ENCODE assay signal across 9 cellular contexts in the genomic region with DNA sequence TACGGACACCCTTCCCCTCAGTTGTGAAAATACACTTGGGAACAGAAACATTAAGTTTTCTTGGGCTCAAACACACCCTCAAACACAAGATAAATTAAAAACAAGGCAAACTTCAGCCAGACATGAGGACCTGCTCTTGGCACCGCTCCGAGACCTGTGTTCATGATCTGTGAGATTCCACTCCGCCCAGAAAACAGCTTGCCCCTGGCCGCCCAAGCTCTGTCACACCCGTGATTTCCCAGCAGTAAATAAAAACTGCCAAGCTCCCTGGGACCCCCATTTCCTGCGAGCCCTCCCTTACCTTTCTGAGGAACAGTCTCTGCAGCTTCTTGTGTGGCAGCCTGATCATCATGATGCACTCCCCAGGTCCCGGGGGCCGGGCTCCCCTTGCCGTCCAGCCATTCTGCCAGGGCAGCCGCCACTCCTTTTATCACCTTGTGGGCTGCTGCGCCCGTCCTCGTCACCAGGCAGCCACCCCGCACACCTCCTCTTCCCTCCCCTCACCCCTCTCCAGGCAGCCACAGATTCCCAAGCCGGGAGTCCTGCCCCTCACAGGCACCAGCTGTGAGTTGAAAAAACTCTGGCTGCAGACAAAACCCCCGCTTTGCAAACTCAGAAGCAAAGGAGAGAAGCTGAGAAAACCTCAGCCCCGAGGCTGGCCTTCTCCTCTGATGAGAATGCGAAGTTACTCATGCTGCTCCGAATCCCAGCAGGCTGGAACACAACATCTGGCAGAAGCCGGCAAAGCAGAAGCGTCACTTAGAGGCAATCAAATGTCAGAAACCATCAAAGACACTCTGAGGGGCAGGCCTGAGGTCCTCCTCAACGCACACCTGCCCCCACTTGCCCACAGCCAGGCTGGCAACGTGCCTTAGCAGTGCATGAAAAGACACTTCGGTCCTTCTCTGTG.
DNase-seq lines count a peak whose midpoint lies in the region; ATAC-seq, FAIRE-seq and TF ChIP-seq lines count a peak whose summit lies in the region.
"Had no signal": no experiment of that assay in that cellular context is flagged by ENCODE, and none has a peak within 500 bp of the region (broad histone marks: within the 10 kb centered on the region; RNA-seq: fewer than 3 reads in every experiment).

No MANE protein-coding gene starts in this region.

- TF ChIP-seq EP300 in HepG2 (IDR thresholded peaks at IDR 0.05; ENCODE audit: low read depth in 2 of 2, low read length in 2 of 2) (no peak), HepG2 (CRISPR knock-in tag; IDR thresholded peaks at IDR 0.05; ENCODE audit: borderline replicate concordance) (no peak)

- H3K36me3 Mint-ChIP-seq in activated T-helper 17 cell treated with anti-CD3 and anti-CD28 coated beads, Interleukin-2, amount 50 U/mL, for 72 hours (ENCODE audit: low read depth), result no peaks in the 10 kb centered on the region

- no peak overlapping the region for H3K27ac Mint-ChIP-seq in activated T-helper 17 cell treated with anti-CD3 and anti-CD28 coated beads, Interleukin-2, amount 50 U/mL, for 72 hours

- H3K4me3 Mint-ChIP-seq in activated T-helper 17 cell treated with anti-CD3 and anti-CD28 coated beads, Interleukin-2, amount 50 U/mL, for 72 hours, result peak overlapping the region; percentile 55

- H3K4me1 ChIP-seq in HepG2 (ENCODE audit: insufficient read depth, low read length) (no peaks in the 10 kb centered on the region), right lobe of liver (no peaks in the 10 kb centered on the region), keratinocyte (ENCODE audit: control insufficient read depth, extremely low read depth, insufficient read depth, low read length) (peaks cover 12% of the 10 kb centered on the region), upper lobe of right lung (no peaks in the 10 kb centered on the region)

- dilution Hi-C loops in keratinocyte (cut with MboI; ENCODE audit: extremely low pct_ligation_motif_present, low sequenced_read_pairs), result no loop called here

- CTCF ChIA-PET in HepG2 (lab: Yijun Ruan, JAX; ENCODE audit: low intra/inter-chr PET ratio, low total read pairs), result no interaction called here

- TF ChIP-seq POLR2A in HepG2 (IDR thresholded peaks at IDR 0.05; ENCODE audit: insufficient read depth in 1 of 2, low read depth in 2 of 2, low read length in 2 of 2) (no peak), right lobe of liver (IDR thresholded peaks at IDR 0.05) (no peak)

- 0 out of 2 replicates have a peak, but pooled peaks cover 3% of the 10 kb centered on the region for H4K20me1 ChIP-seq in HepG2 (ENCODE audit: insufficient read depth, low read length)
- no peaks in the 10 kb centered on the region for H4K20me1 ChIP-seq in keratinocyte (ENCODE audit: control insufficient read depth, extremely low read depth, insufficient read depth, low read length)

- H3K9me3 ChIP-seq in HepG2 (ENCODE audit: low read length), result no peaks in the 10 kb centered on the region
- no peaks in the 10 kb centered on the region for H3K9me3 ChIP-seq in right lobe of liver
- no peaks in the 10 kb centered on the region for H3K9me3 ChIP-seq in keratinocyte (ENCODE audit: control insufficient read depth, low read depth, low read length)
- H3K9me3 ChIP-seq in upper lobe of right lung, result no peaks in the 10 kb centered on the region

- DNase-seq in HepG2 (ENCODE audit: low spot score) (no peak), right lobe of liver (no peak), keratinocyte (ENCODE audit: low read depth, low spot score) (peak; percentile 42), upper lobe of right lung (no peak), ureter (ENCODE audit: low spot score) (no peak), mucosa of gallbladder (ENCODE audit: low spot score) (no peak)
- no peak for DNase-seq in effector CD4-positive, alpha-beta T cell

- ATAC-seq in HepG2 (peak; percentile 41), right lobe of liver (no peak), upper lobe of right lung (peak; percentile 61)
- peak; percentile 31 for ATAC-seq in activated T-helper 17 cell treated with anti-CD3 and anti-CD28 coated beads, Interleukin-2, amount 50 U/mL, for 72 hours (replicated peaks)

- WGBS in HepG2 (ENCODE audit: low lambda C conversion rate), result 20% methylated on average over 25 of the region's 25 CpGs
- 30% methylated on average over 15 of the region's 25 CpGs for WGBS in right lobe of liver (ENCODE audit: insufficient coverage, low coverage, low lambda C conversion rate, missing lambda C conversion rate)

- no peak overlapping the region for H3K9ac ChIP-seq in HepG2 (ENCODE audit: insufficient read depth, low read depth, low read length)
- peak overlapping the region; percentile 34 for H3K9ac ChIP-seq in keratinocyte (ENCODE audit: control insufficient read depth, extremely low read depth, insufficient read depth, low read length)

- no peak overlapping the region for H2AFZ ChIP-seq in HepG2 (ENCODE audit: low read length)
- peak overlapping the region; percentile 62 for H2AFZ ChIP-seq in keratinocyte (ENCODE audit: control insufficient read depth, low read length)

- POLR2A ChIA-PET in HepG2 (lab: Yijun Ruan, JAX), result no interaction called here

- peaks cover 21% of the 10 kb centered on the region for H3K4me1 Mint-ChIP-seq in activated T-helper 17 cell treated with anti-CD3 and anti-CD28 coated beads, Interleukin-2, amount 50 U/mL, for 72 hours

- peaks cover 6% of the 10 kb centered on the region for H3K27me3 Mint-ChIP-seq in activated T-helper 17 cell treated with anti-CD3 and anti-CD28 coated beads, Interleukin-2, amount 50 U/mL, for 72 hours

- TF ChIP-seq RAD21 in HepG2 (CRISPR knock-in tag; IDR thresholded peaks at IDR 0.05), result no peak

- H3K9me3 Mint-ChIP-seq in activated T-helper 17 cell treated with anti-CD3 and anti-CD28 coated beads, Interleukin-2, amount 50 U/mL, for 72 hours, result no peaks in the 10 kb centered on the region

- H3K4me3 ChIP-seq in HepG2 (replicated peaks in 1 of 3; ENCODE audit: insufficient read depth in 1 of 3, low read depth in 2 of 3, low read length in 3 of 3) (no peak overlapping the region), right lobe of liver (no peak overlapping the region), keratinocyte (ENCODE audit: control insufficient read depth in 2 of 3, extremely low read depth in 1 of 3, insufficient read depth in 2 of 3, low read depth in 1 of 3, low read length in 3 of 3) (peak overlapping the region; percentile 12 to 61 (median 55)), upper lobe of right lung (no peak overlapping the region)

- H3K9me1 ChIP-seq in keratinocyte (ENCODE audit: control insufficient read depth, extremely low read depth, insufficient read depth, low read length), result no peaks in the 10 kb centered on the region

- H3K27ac ChIP-seq in HepG2 (ENCODE audit: extremely low read length, insufficient read depth, low read length) (no peak overlapping the region), right lobe of liver (no peak overlapping the region), keratinocyte (ENCODE audit: control insufficient read depth, insufficient read depth, low read length) (no peak overlapping the region), upper lobe of right lung (no peak overlapping the region)

- H3K27me3 ChIP-seq in HepG2 (ENCODE audit: control insufficient read depth in 1 of 2, insufficient read depth in 2 of 2, low read length in 2 of 2) (peaks cover 7 to 71% of the 10 kb centered on the region in 2 experiments; a peak in 4 of 5 replicates), right lobe of liver (no peaks in the 10 kb centered on the region), keratinocyte (ENCODE audit: control insufficient read depth, extremely low read depth, insufficient read depth, low read length) (no peaks in the 10 kb centered on the region), upper lobe of right lung (no peaks in the 10 kb centered on the region)

- intact Hi-C loops in HepG2 (cut with micrococcal nuclease; ENCODE audit: unreplicated experiment), result no loop called here
- intact Hi-C loops in right lobe of liver (cut with DNase I), result no loop called here
- intact Hi-C loops in upper lobe of right lung (cut with DNase I), result no loop called here

- H3K79me2 ChIP-seq in HepG2 (ENCODE audit: insufficient read depth, low read length) (no peaks in the 10 kb centered on the region), keratinocyte (ENCODE audit: control insufficient read depth, insufficient read depth, low read length) (no peaks in the 10 kb centered on the region)

- no peak overlapping the region for H3K4me2 ChIP-seq in HepG2 (ENCODE audit: low read depth, low read length)
- H3K4me2 ChIP-seq in keratinocyte (ENCODE audit: control insufficient read depth, extremely low read depth, insufficient read depth, low read depth, low read length), result peak overlapping the region; percentile 71

- H3K36me3 ChIP-seq in HepG2 (replicated peaks in 1 of 2; ENCODE audit: control insufficient read depth in 1 of 2, insufficient read depth in 2 of 2, low read length in 2 of 2) (no peaks in the 10 kb centered on the region), right lobe of liver (no peaks in the 10 kb centered on the region), keratinocyte (ENCODE audit: control insufficient read depth in 2 of 2, extremely low read depth in 1 of 2, insufficient read depth in 2 of 2, low read length in 2 of 2) (no peaks in the 10 kb centered on the region), upper lobe of right lung (no peaks in the 10 kb centered on the region)

- in situ Hi-C loops in HepG2 (cut with HindIII; ENCODE audit: extremely low pct_ligation_motif_present, low pct_unique_long_range_greater_than_20kb), result no loop called here

- TF ChIP-seq CTCF in HepG2 (CRISPR knock-in tag; IDR thresholded peaks at IDR 0.05), result no peak
- TF ChIP-seq CTCF in right lobe of liver (IDR thresholded peaks at IDR 0.05), result no peak
- TF ChIP-seq CTCF in keratinocyte (optimal IDR thresholded peaks at IDR 0.05 in 1 of 3, IDR thresholded peaks at IDR 0.05 in 1 of 3, conservative IDR thresholded peaks at IDR 0.05 in 1 of 3; ENCODE audit: extremely low read depth in 1 of 3, insufficient read depth in 2 of 3, low read length in 3 of 3), result no peak
- no peak for TF ChIP-seq CTCF in upper lobe of right lung (IDR thresholded peaks at IDR 0.05)

- FAIRE-seq in HepG2 (lab: Jason Lieb, UNC), result no peak
- FAIRE-seq in keratinocyte (lab: Jason Lieb, UNC), result peak; percentile 83
- FAIRE-seq: TTC549 had no signal

- no TSS peak for BruUV-seq in HepG2 (replicated peaks; lab: Mats Ljungman, UMichigan)

TF ChIP-seq in HepG2, 621 proteins besides CTCF, POLR2A, EP300 and RAD21 (continues in another document):
- no peak for TF ChIP-seq ATF1 (CRISPR knock-in tag; IDR thresholded peaks at IDR 0.05)
- TF ChIP-seq ZNF557 (CRISPR knock-in tag; IDR thresholded peaks at IDR 0.05), result no peak
- TF ChIP-seq, protein P1, sequence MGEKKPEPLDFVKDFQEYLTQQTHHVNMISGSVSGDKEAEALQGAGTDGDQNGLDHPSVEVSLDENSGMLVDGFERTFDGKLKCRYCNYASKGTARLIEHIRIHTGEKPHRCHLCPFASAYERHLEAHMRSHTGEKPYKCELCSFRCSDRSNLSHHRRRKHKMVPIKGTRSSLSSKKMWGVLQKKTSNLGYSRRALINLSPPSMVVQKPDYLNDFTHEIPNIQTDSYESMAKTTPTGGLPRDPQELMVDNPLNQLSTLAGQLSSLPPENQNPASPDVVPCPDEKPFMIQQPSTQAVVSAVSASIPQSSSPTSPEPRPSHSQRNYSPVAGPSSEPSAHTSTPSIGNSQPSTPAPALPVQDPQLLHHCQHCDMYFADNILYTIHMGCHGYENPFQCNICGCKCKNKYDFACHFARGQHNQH (CRISPR knock-in tag; IDR thresholded peaks at IDR 0.05), result no peak
- TF ChIP-seq PRPF4 (IDR thresholded peaks at IDR 0.05; ENCODE audit: low read depth, low read length, poor library complexity, severe bottlenecking), result no peak

Comparison
In these comparisons a context has a peak if more than half of its experiments do, and no peak if none do; other contexts are left out.
1. ATAC-seq: peak in HepG2 (single experiment), activated T-helper 17 cell treated with anti-CD3 and anti-CD28 coated beads, Interleukin-2, amount 50 U/mL, for 72 hours (single experiment) and upper lobe of right lung (single experiment); none in right lobe of liver (0 of 4).
2. H3K4me3 ChIP-seq: peak in keratinocyte (3 of 3); none in HepG2 (0 of 3), right lobe of liver (0 of 3) and upper lobe of right lung (single experiment).